8 cellular contexts compared by ENCODE assay signal in genomic region chr11:63985812-63986155, GRCh38. TPM values are rescaled to one million over a fixed set of nuclear protein-coding genes. Genes with fewer than 3 reads are reported as not detected.
A peak's percentile ranks its signal among the peaks of the same experiment; 100 is the strongest.
DNase-seq lines count a peak whose midpoint lies in the region; ATAC-seq and TF ChIP-seq lines count a peak whose summit lies in the region.

No MANE protein-coding gene starts in this region.

- no peak for TF ChIP-seq CTCF in GM10248 (IDR thresholded peaks at IDR 0.05; ENCODE audit: control extremely low read depth, extremely low read depth, low read depth, missing control alignments)
- TF ChIP-seq CTCF in astrocyte of the spinal cord (IDR thresholded peaks at IDR 0.05; ENCODE audit: low read depth, low read length) = no peak
- TF ChIP-seq CTCF in kidney epithelial cell (IDR thresholded peaks at IDR 0.05; ENCODE audit: insufficient read depth, low read length, poor library complexity, severe bottlenecking) = no peak

- peaks cover 6% of the 10 kb centered on the region for H3K36me3 ChIP-seq in kidney epithelial cell (ENCODE audit: control insufficient read depth, insufficient read depth, low read length)

- CTCF ChIA-PET in GM10248 (lab: Yijun Ruan, JAX) = interaction anchor here (0.9 to 3.2 kb wide), 3 partner anchors 15 to 315 kb away, joined by 3 to 15 read pairs (median 4); no protein-coding TSS in a partner anchor

- peak; percentile 75 for DNase-seq in GM10248 (ENCODE audit: extremely low spot score)
- peak; percentile 30 to 83 (median 63) for DNase-seq in T-helper 2 cell
- DNase-seq in astrocyte of the spinal cord (ENCODE audit: low read depth, low spot score) = no peak
- DNase-seq in kidney epithelial cell (ENCODE audit: low read depth) = no peak
- peak; percentile 48 to 70 (median 49) for DNase-seq in stimulated activated CD4-positive, alpha-beta T cell treated with anti-CD3 and anti-CD28 coated beads, TNF-alpha, amount 100 ng/mL, for 24 hours (ENCODE audit: low read depth in 3 of 3)
- no peak for DNase-seq in inferior parietal cortex (ENCODE audit: extremely low spot score)
- DNase-seq in NCI-H524 treated with DMSO at 0.1 percent for 48 hours (lab: John Stamatoyannopoulos, UW) = no peak

- H3K4me3 ChIP-seq in astrocyte of the spinal cord (ENCODE audit: low read depth, low read length) (peak overlapping the region; percentile 82), kidney epithelial cell (ENCODE audit: low read depth, low read length) (peak overlapping the region; percentile 87)

- POLR2A ChIA-PET in GM10248 (lab: Yijun Ruan, JAX) = interaction anchor here (0.6 kb wide), 2 partner anchors 8 to 190 kb away, joined by 4 to 5 read pairs; no protein-coding TSS in a partner anchor

- in situ Hi-C loops in astrocyte of the spinal cord (cut with HindIII; ENCODE audit: low sequenced_read_pairs) = no loop called here

- no peaks in the 10 kb centered on the region for H3K27me3 ChIP-seq in kidney epithelial cell (ENCODE audit: control insufficient read depth, insufficient read depth, low read length)

- peak; percentile 56 for ATAC-seq in HG02885 (IDR thresholded peaks at IDR 0.05; ENCODE audit: poor library complexity, unreplicated experiment)

RNA-seq across cellular contexts. Expression of gene OTUB1, which starts 0.5 kb away (rescaled TPM):
- total RNA-seq in kidney epithelial cell = 100.0 and 119 TPM in 2 replicates

RNA-seq across cellular contexts. Expression of gene COX8A, which starts 11.4 kb away (rescaled TPM):
- total RNA-seq in kidney epithelial cell = 282 and 377 TPM in 2 replicates

RNA-seq across cellular contexts. Expression of gene NAA40, which starts 47.0 kb away (rescaled TPM):
- total RNA-seq in kidney epithelial cell = 13.8 and 15.6 TPM in 2 replicates

RNA-seq across cellular contexts. Expression of gene FLRT1, which starts 49.9 kb away (rescaled TPM):
- total RNA-seq in kidney epithelial cell = 0.13 and 0.14 TPM in 2 replicates

Comparison
In these comparisons a context has a peak if more than half of its experiments do, and no peak if none do; other contexts are left out.
1. DNase-seq: peak in GM10248 (single experiment), T-helper 2 cell (5 of 5) and stimulated activated CD4-positive, alpha-beta T cell treated with anti-CD3 and anti-CD28 coated beads, TNF-alpha, amount 100 ng/mL, for 24 hours (3 of 3); none in astrocyte of the spinal cord (single experiment), kidney epithelial cell (single experiment), inferior parietal cortex (single experiment) and NCI-H524 treated with DMSO at 0.1 percent for 48 hours (single experiment).